8 cellular contexts compared by ENCODE assay signal in genomic region chr20:47258745-47259695, GRCh38.
DNase-seq lines count a peak whose midpoint lies in the region; ATAC-seq and TF ChIP-seq lines count a peak whose summit lies in the region.

No MANE protein-coding gene starts in this region.

- H3K4me1 ChIP-seq in upper lobe of right lung: peaks cover 27% of the 10 kb centered on the region

- DNase-seq in GM06990 (ENCODE audit: extremely low read depth, insufficient read length) (peak; percentile 42), iris pigment epithelial cell (ENCODE audit: low read depth) (peak; percentile 53), upper lobe of right lung (peak; percentile 68)
- DNase-seq in activated naive CD8-positive, alpha-beta T cell treated with anti-CD3 and anti-CD28 coated beads, Interleukin-2, amount 50 U/mL, for 24 hours: no peak

- intact Hi-C loops in upper lobe of right lung (cut with DNase I): no loop called here

- no peak overlapping the region for H3K4me3 Mint-ChIP-seq in activated naive CD8-positive, alpha-beta T cell treated with anti-CD3 and anti-CD28 coated beads, Interleukin-2, amount 50 U/mL, for 24 hours

- H3K36me3 Mint-ChIP-seq in activated naive CD8-positive, alpha-beta T cell treated with anti-CD3 and anti-CD28 coated beads, Interleukin-2, amount 50 U/mL, for 24 hours (ENCODE audit: low read depth): peaks cover 32% of the 10 kb centered on the region

- H3K9me3 Mint-ChIP-seq in activated naive CD8-positive, alpha-beta T cell treated with anti-CD3 and anti-CD28 coated beads, Interleukin-2, amount 50 U/mL, for 24 hours: no peaks in the 10 kb centered on the region

- H3K27me3 ChIP-seq in GM06990 (replicated peaks; ENCODE audit: control insufficient read depth, insufficient read depth, low read length) (no peaks in the 10 kb centered on the region), upper lobe of right lung (no peaks in the 10 kb centered on the region)

- no peak for TF ChIP-seq CTCF in GM06990 (IDR thresholded peaks at IDR 0.05; ENCODE audit: insufficient read depth, low read length, poor library complexity, severe bottlenecking)
- TF ChIP-seq CTCF in upper lobe of right lung (IDR thresholded peaks at IDR 0.05): no peak

- H3K4me3 ChIP-seq in GM06990 (replicated peaks; ENCODE audit: low read depth, low read length) (no peak overlapping the region), upper lobe of right lung (no peak overlapping the region)

- H3K9me3 ChIP-seq in upper lobe of right lung: no peaks in the 10 kb centered on the region

- H3K36me3 ChIP-seq in GM06990 (ENCODE audit: control insufficient read depth, insufficient read depth, low read length): peaks cover 5% of the 10 kb centered on the region
- peaks cover 40% of the 10 kb centered on the region for H3K36me3 ChIP-seq in upper lobe of right lung

- ATAC-seq in HG02610 (IDR thresholded peaks at IDR 0.05; ENCODE audit: unreplicated experiment): peak; percentile 40
- peak; percentile 43 for ATAC-seq in activated naive CD8-positive, alpha-beta T cell treated with anti-CD3 and anti-CD28 coated beads, Interleukin-2, amount 50 U/mL, for 24 hours
- ATAC-seq in upper lobe of right lung: peak; percentile 80
- no peak for ATAC-seq in GM19455 (IDR thresholded peaks at IDR 0.05; ENCODE audit: unreplicated experiment)
- ATAC-seq in GM19395 (IDR thresholded peaks at IDR 0.05; ENCODE audit: unreplicated experiment): no peak
- ATAC-seq in HG02973 (IDR thresholded peaks at IDR 0.05; ENCODE audit: unreplicated experiment): no peak

- peaks cover 37% of the 10 kb centered on the region for H3K4me1 Mint-ChIP-seq in activated naive CD8-positive, alpha-beta T cell treated with anti-CD3 and anti-CD28 coated beads, Interleukin-2, amount 50 U/mL, for 24 hours

- H3K27ac ChIP-seq in upper lobe of right lung: peak overlapping the region; percentile 61

- H3K27me3 Mint-ChIP-seq in activated naive CD8-positive, alpha-beta T cell treated with anti-CD3 and anti-CD28 coated beads, Interleukin-2, amount 50 U/mL, for 24 hours: no peaks in the 10 kb centered on the region

- peak overlapping the region; percentile 41 for H3K27ac Mint-ChIP-seq in activated naive CD8-positive, alpha-beta T cell treated with anti-CD3 and anti-CD28 coated beads, Interleukin-2, amount 50 U/mL, for 24 hours

Comparison
In these comparisons a context has a peak if more than half of its experiments do, and no peak if none do; other contexts are left out.
1. ATAC-seq: peak in HG02610 (single experiment), activated naive CD8-positive, alpha-beta T cell treated with anti-CD3 and anti-CD28 coated beads, Interleukin-2, amount 50 U/mL, for 24 hours (single experiment) and upper lobe of right lung (single experiment); none in GM19455 (single experiment), GM19395 (single experiment) and HG02973 (single experiment).